ENCODE assay signal across 21 cellular contexts in the genomic region with DNA sequence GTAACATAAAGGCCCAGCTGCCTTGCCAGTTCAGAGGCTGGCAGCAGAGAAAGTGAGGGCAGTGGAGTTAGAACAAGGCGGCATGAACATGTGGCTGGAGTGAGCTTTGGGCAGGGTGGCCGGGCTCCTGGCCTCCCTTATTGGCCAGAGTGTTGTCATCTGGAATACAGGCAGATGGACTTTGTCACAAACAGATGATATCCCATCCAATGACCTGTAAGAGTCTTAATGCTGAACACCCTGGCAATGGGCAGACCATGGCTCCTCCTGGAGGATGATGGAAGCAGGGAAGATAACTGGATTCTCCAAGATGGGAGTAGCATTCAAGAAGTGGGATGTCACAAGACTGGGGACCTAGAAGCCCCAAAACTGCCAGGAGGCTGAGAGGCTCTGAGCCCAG.
"Had no signal": no experiment of that assay in that cellular context is flagged by ENCODE, and none has a peak within 500 bp of the region (broad histone marks: within the 10 kb centered on the region; RNA-seq: fewer than 3 reads in every experiment).

No MANE protein-coding gene starts in this region.

- H3K27ac Mint-ChIP-seq: memory B cell; naive thymus-derived CD4-positive, alpha-beta T cell had no signal

- H3K4me1 ChIP-seq: parathyroid adenoma, psoas muscle, sigmoid colon, thyroid gland, uterus had no signal

- ATAC-seq: heart left ventricle; left lung; lower lobe of right lung; naive thymus-derived CD4-positive, alpha-beta T cell; psoas muscle had no signal

- H3K9me3 ChIP-seq: heart left ventricle, left lung, lower lobe of right lung, psoas muscle, sigmoid colon, suprapubic skin, thyroid gland, upper lobe of left lung, uterus had no signal

- H3K4me3 Mint-ChIP-seq: central memory CD8-positive, alpha-beta T cell; memory B cell; naive thymus-derived CD4-positive, alpha-beta T cell; neural crest cell had no signal

- H3K9me3 Mint-ChIP-seq: central memory CD8-positive, alpha-beta T cell; memory B cell; neural crest cell had no signal

- H3K4me3 ChIP-seq: heart left ventricle, left lung, lower lobe of right lung, psoas muscle, sigmoid colon, skin epidermis, suprapubic skin, thyroid gland, upper lobe of left lung, uterus had no signal

- DNase-seq: heart left ventricle; hypothalamus; kidney glomerular epithelial cell; left lung; lower lobe of right lung; midbrain; naive thymus-derived CD4-positive, alpha-beta T cell; psoas muscle; retina; sigmoid colon; stimulated activated CD4-positive, alpha-beta T cell treated with anti-CD3 and anti-CD28 coated beads, Interleukin-2, amount 100 ng/mL, for 48 hours; stimulated activated naive CD4-positive, alpha-beta T cell treated with Interleukin-2 at 50 U/mL for 16 hours; thyroid gland; upper lobe of left lung; uterus had no signal

- H2AFZ ChIP-seq: parathyroid adenoma had no signal

- H3K27ac ChIP-seq: heart left ventricle, left lung, lower lobe of right lung, parathyroid adenoma, psoas muscle, sigmoid colon, skin epidermis, suprapubic skin, thyroid gland, upper lobe of left lung, uterus had no signal

- H3K36me3 ChIP-seq: heart left ventricle, left lung, lower lobe of right lung, sigmoid colon, suprapubic skin, thyroid gland, upper lobe of left lung, uterus had no signal

- H3K27me3 ChIP-seq: left lung, sigmoid colon, suprapubic skin, thyroid gland, upper lobe of left lung, uterus had no signal

- H3K4me1 Mint-ChIP-seq: central memory CD8-positive, alpha-beta T cell; naive thymus-derived CD4-positive, alpha-beta T cell; neural crest cell had no signal

- H3K36me3 Mint-ChIP-seq: memory B cell; naive thymus-derived CD4-positive, alpha-beta T cell had no signal

- H3K79me2 ChIP-seq: parathyroid adenoma had no signal
